Comparison of ENCODE assay signal across 21 cellular contexts in genomic region chr12:90086281-90086680, GRCh38.
DNase-seq lines count a peak whose midpoint lies in the region; ATAC-seq and TF ChIP-seq lines count a peak whose summit lies in the region.
"Had no signal": no experiment of that assay in that cellular context is flagged by ENCODE, and none has a peak within 500 bp of the region (broad histone marks: within the 10 kb centered on the region; RNA-seq: fewer than 3 reads in every experiment).

No MANE protein-coding gene starts in this region.

- no peak overlapping the region for H3K4me3 ChIP-seq in SU-DHL-6 (ENCODE audit: insufficient read depth, low read length, poor library complexity, severe bottlenecking)
- no peak overlapping the region for H3K4me3 ChIP-seq in fibroblast of lung (replicated peaks in 1 of 4; ENCODE audit: control extremely low read depth in 1 of 4, insufficient read depth in 1 of 4, low read depth in 3 of 4, low read length in 4 of 4)
- H3K4me3 ChIP-seq: adrenal gland, gastroesophageal sphincter, lung, psoas muscle, uterus had no signal

- H3K27ac ChIP-seq in SU-DHL-6 (ENCODE audit: low read depth, low read length), result peak overlapping the region; percentile 67
- H3K27ac ChIP-seq in fibroblast of lung (ENCODE audit: insufficient read depth, low read length), result no peak overlapping the region
- H3K27ac ChIP-seq: adrenal gland, gastroesophageal sphincter, psoas muscle, uterus had no signal

- H3K79me2 ChIP-seq in SU-DHL-6 (ENCODE audit: insufficient read depth, low read length), result no peaks in the 10 kb centered on the region
- no peaks in the 10 kb centered on the region for H3K79me2 ChIP-seq in fibroblast of lung (ENCODE audit: control insufficient read depth, insufficient read depth, low read length)

- H3K9me3 ChIP-seq in SU-DHL-6 (ENCODE audit: insufficient read depth, low read length) (no peaks in the 10 kb centered on the region), fibroblast of lung (ENCODE audit: control insufficient read depth, insufficient read depth, low read depth, low read length) (no peaks in the 10 kb centered on the region)
- H3K9me3 ChIP-seq: adrenal gland, gastroesophageal sphincter, psoas muscle, uterus had no signal

- H2AFZ ChIP-seq in SU-DHL-6 (ENCODE audit: low read depth, low read length, severe bottlenecking), result no peak overlapping the region
- H2AFZ ChIP-seq in fibroblast of lung (ENCODE audit: low read length), result no peak overlapping the region

- H3K4me1 ChIP-seq in fibroblast of lung (ENCODE audit: control insufficient read depth, extremely low read depth, insufficient read depth, low read length), result peaks cover 10% of the 10 kb centered on the region
- H3K4me1 ChIP-seq: adrenal gland had no signal

- no peaks in the 10 kb centered on the region for H3K36me3 Mint-ChIP-seq in activated T-cell treated with anti-CD3 and anti-CD28 coated beads, Interleukin-2, amount 50 U/mL, for 24 hours (ENCODE audit: low read depth)
- H3K36me3 Mint-ChIP-seq: natural killer cell had no signal

- no peaks in the 10 kb centered on the region for H3K27me3 Mint-ChIP-seq in activated T-cell treated with anti-CD3 and anti-CD28 coated beads, Interleukin-2, amount 50 U/mL, for 24 hours
- H3K27me3 Mint-ChIP-seq: CD4-positive, alpha-beta T cell had no signal

- H3K27me3 ChIP-seq in SU-DHL-6 (ENCODE audit: low read length) (no peaks in the 10 kb centered on the region), fibroblast of lung (ENCODE audit: control insufficient read depth, insufficient read depth, low read length) (no peaks in the 10 kb centered on the region)
- H3K27me3 ChIP-seq: adrenal gland, gastroesophageal sphincter, uterus had no signal

- peak; percentile 57 for ATAC-seq in stimulated activated naive CD8-positive, alpha-beta T cell treated with anti-CD3 and anti-CD28 coated beads, Interleukin-15, Interleukin-2, amounts not matched to agents 100 U/mL and 50 U/mL, for 24 hours
- ATAC-seq: gastroesophageal sphincter, natural killer cell, psoas muscle, Right ventricle myocardium inferior had no signal

- no peak for DNase-seq in activated T-cell treated with anti-CD3 and anti-CD28 coated beads, Interleukin-2, amount 50 U/mL, for 24 hours
- DNase-seq in activated T-cell treated with anti-CD3 and anti-CD28 coated beads for 4 hours (no peak), fibroblast of lung (ENCODE audit: low read depth in 2 of 2) (peak in 1 of 2 donors; percentile 40), T1000 (lab: John Stamatoyannopoulos, UW) (no peak), islet precursor cell (no peak), NCI-H1105 treated with DMSO at 0.1 percent for 48 hours (lab: John Stamatoyannopoulos, UW) (no peak)
- DNase-seq in stimulated activated naive CD8-positive, alpha-beta T cell treated with anti-CD3 and anti-CD28 coated beads, Interleukin-15, Interleukin-2, amounts not matched to agents 100 U/mL and 50 U/mL, for 24 hours, result no peak
- DNase-seq: activated CD4-positive, CD25-positive, alpha-beta regulatory T cell treated with anti-CD3 and anti-CD28 coated beads, Interleukin-2, amount 50 U/mL, for 72 hours; adrenal gland; CD4-positive, alpha-beta T cell; DMS79; KG1; natural killer cell; NCI-H1436; psoas muscle; T-helper 2 cell; uterus had no signal

- H4K20me1 ChIP-seq in SU-DHL-6 (ENCODE audit: low read depth, low read length) (no peaks in the 10 kb centered on the region), fibroblast of lung (ENCODE audit: control insufficient read depth, extremely low read depth, insufficient read depth, low read length) (no peaks in the 10 kb centered on the region)

- H3K9me2 ChIP-seq in SU-DHL-6 (replicated peaks; ENCODE audit: insufficient read depth, low read length), result no peaks in the 10 kb centered on the region

- H3K4me1 Mint-ChIP-seq in activated T-cell treated with anti-CD3 and anti-CD28 coated beads, Interleukin-2, amount 50 U/mL, for 24 hours (ENCODE audit: low read depth), result peaks cover 23% of the 10 kb centered on the region

- peak overlapping the region; percentile 84 for H3K27ac Mint-ChIP-seq in activated T-cell treated with anti-CD3 and anti-CD28 coated beads, Interleukin-2, amount 50 U/mL, for 24 hours
- H3K27ac Mint-ChIP-seq: CD4-positive, alpha-beta T cell; natural killer cell had no signal

- H3K9ac ChIP-seq in SU-DHL-6 (ENCODE audit: low read length), result 0 out of 2 replicates have a peak overlapping the region, but pooled peaks have one; percentile 0
- no peak overlapping the region for H3K9ac ChIP-seq in fibroblast of lung (ENCODE audit: insufficient read depth, low read length)

- H3K36me3 ChIP-seq in SU-DHL-6 (ENCODE audit: low read length) (no peaks in the 10 kb centered on the region), fibroblast of lung (ENCODE audit: control insufficient read depth, insufficient read depth, low read length) (no peaks in the 10 kb centered on the region)
- H3K36me3 ChIP-seq: adrenal gland, gastroesophageal sphincter, uterus had no signal

- TF ChIP-seq CTCF in SU-DHL-6 (IDR thresholded peaks at IDR 0.05; ENCODE audit: insufficient read depth, low read length, poor library complexity, severe bottlenecking), result no peak
- TF ChIP-seq CTCF in fibroblast of lung (conservative IDR thresholded peaks at IDR 0.05 in 1 of 2, IDR thresholded peaks at IDR 0.05 in 1 of 2; ENCODE audit: low read depth in 1 of 2, low read length in 2 of 2), result no peak

- peaks cover 2% of the 10 kb centered on the region for H3K9me3 Mint-ChIP-seq in activated T-cell treated with anti-CD3 and anti-CD28 coated beads, Interleukin-2, amount 50 U/mL, for 24 hours
- H3K9me3 Mint-ChIP-seq: CD4-positive, alpha-beta T cell; natural killer cell had no signal

- H3F3A ChIP-seq in SU-DHL-6 (ENCODE audit: insufficient read depth), result no peaks in the 10 kb centered on the region

- H3K4me3 Mint-ChIP-seq in activated T-cell treated with anti-CD3 and anti-CD28 coated beads, Interleukin-2, amount 50 U/mL, for 24 hours, result no peak overlapping the region
- H3K4me3 Mint-ChIP-seq: CD4-positive, alpha-beta T cell; natural killer cell had no signal

- H3K4me2 ChIP-seq in SU-DHL-6 (ENCODE audit: low read depth, low read length, poor library complexity, severe bottlenecking) (peak overlapping the region; percentile 41), fibroblast of lung (ENCODE audit: extremely low read depth, insufficient read depth, low read length) (peak overlapping the region; percentile 65)
